ENCODE assay signal across 16 cellular contexts in the genomic region with DNA sequence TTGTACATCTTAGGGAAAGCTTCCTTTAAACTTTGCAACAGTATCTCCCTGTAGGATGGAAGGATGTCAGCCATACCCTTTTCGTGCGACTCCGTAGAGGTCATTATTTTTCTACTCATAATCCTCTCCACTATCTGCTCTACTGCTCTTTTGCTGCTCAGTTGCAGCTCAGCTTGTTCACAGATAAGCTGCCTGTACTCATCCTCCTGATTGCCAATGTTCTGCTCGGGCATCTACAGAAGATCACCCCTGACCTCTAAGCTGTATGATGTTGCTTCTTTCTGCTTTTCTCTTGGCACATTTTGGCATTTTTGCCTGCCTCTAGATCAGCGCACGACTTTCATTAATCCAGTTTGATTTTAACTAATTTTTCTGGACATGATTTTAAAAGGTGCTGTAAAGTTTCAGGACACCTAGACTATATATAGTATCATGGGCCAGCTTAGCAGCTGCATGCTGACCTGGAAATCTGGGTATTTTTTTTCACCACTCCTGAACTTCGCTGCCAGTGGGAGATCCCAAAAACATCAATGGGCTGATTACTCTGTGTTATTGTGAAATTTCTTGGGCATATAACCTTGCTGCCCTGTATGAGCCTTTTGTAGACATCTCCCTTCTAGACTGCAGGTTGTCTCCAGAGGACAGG.
DNase-seq lines count a peak whose midpoint lies in the region; ATAC-seq and TF ChIP-seq lines count a peak whose summit lies in the region.
"Had no signal": no experiment of that assay in that cellular context is flagged by ENCODE, and none has a peak within 500 bp of the region (broad histone marks: within the 10 kb centered on the region; RNA-seq: fewer than 3 reads in every experiment).

No MANE protein-coding gene starts in this region.

- ATAC-seq in Right ventricle myocardium superior (ENCODE audit: poor library complexity) (peak; percentile 38), left ventricle myocardium superior (no peak)
- ATAC-seq in stimulated activated memory B cell treated with anti-CD40 and anti-IgM and Interleukin-4, amounts not matched to agents 10 μg/mL and 1 μg/mL and 100 μg/mL, for 72 hours, result no peak

- no peaks in the 10 kb centered on the region for H3K27me3 ChIP-seq in WERI-Rb-1 (ENCODE audit: insufficient read depth, low read depth, severe bottlenecking)
- no peaks in the 10 kb centered on the region for H3K27me3 ChIP-seq in skeletal muscle tissue (ENCODE audit: control insufficient read depth in 3 of 3, insufficient read depth in 3 of 3, low read length in 3 of 3)
- no peaks in the 10 kb centered on the region for H3K27me3 ChIP-seq in PC-9 (ENCODE audit: insufficient read depth, low read depth)

- H3K9ac ChIP-seq in skeletal muscle tissue (ENCODE audit: low read depth in 1 of 3, low read length in 3 of 3), result no peak overlapping the region
- H3K9ac ChIP-seq: GM23248 had no signal

- no peak overlapping the region for H3K27ac ChIP-seq in WERI-Rb-1
- H3K27ac ChIP-seq in skeletal muscle tissue (ENCODE audit: low read depth, low read length), result peak overlapping the region; percentile 29
- no peak overlapping the region for H3K27ac ChIP-seq in PC-9
- H3K27ac ChIP-seq: 22Rv1, A549, C4-2B, GM23248, HL-60 had no signal

- no peaks in the 10 kb centered on the region for H3K79me2 ChIP-seq in PC-9 (ENCODE audit: low read depth)

- H3K36me3 Mint-ChIP-seq in neural crest cell (ENCODE audit: low read depth), result no peaks in the 10 kb centered on the region
- no peaks in the 10 kb centered on the region for H3K36me3 Mint-ChIP-seq in stimulated activated memory B cell treated with anti-CD40 and anti-IgM and Interleukin-4, amounts not matched to agents 10 μg/mL and 1 μg/mL and 100 μg/mL, for 72 hours

- DNase-seq in Right ventricle myocardium superior (no peak), left ventricle myocardium superior (no peak), WERI-Rb-1 (peak; percentile 15), neural crest cell (ENCODE audit: low read depth, low spot score) (no peak), PC-9 (no peak)
- DNase-seq: AML-193; Caco-2; CD4-positive, alpha-beta T cell; GM23248; HCEC 1CT had no signal

- no peaks in the 10 kb centered on the region for H3K27me3 Mint-ChIP-seq in neural crest cell (ENCODE audit: low read depth)
- H3K27me3 Mint-ChIP-seq in stimulated activated memory B cell treated with anti-CD40 and anti-IgM and Interleukin-4, amounts not matched to agents 10 μg/mL and 1 μg/mL and 100 μg/mL, for 72 hours, result no peaks in the 10 kb centered on the region
- H3K27me3 Mint-ChIP-seq: CD4-positive, alpha-beta T cell had no signal

- intact Hi-C loops in Right ventricle myocardium superior (cut with DNase I) (no loop called here), left ventricle myocardium superior (cut with micrococcal nuclease) (no loop called here), PC-9 (cut with micrococcal nuclease; ENCODE audit: unreplicated experiment) (no loop called here)

- POLR2A ChIA-PET in PC-9 (lab: Charles Lee; ENCODE audit: unreplicated experiment), result no interaction called here

- H4K20me1 ChIP-seq in PC-9 (ENCODE audit: insufficient read depth), result no peaks in the 10 kb centered on the region

- H3K4me1 ChIP-seq in skeletal muscle tissue (ENCODE audit: control insufficient read depth in 3 of 3, insufficient read depth in 3 of 3, low read length in 3 of 3), result peaks cover 16 to 28% (median 22%) of the 10 kb centered on the region in 3 donors
- no peaks in the 10 kb centered on the region for H3K4me1 ChIP-seq in PC-9 (replicated peaks; ENCODE audit: insufficient read depth)
- H3K4me1 ChIP-seq: A549 had no signal

- no peaks in the 10 kb centered on the region for H3K9me2 ChIP-seq in PC-9 (ENCODE audit: insufficient read depth)

- BruUV-seq in PC-9 (replicated peaks; lab: Mats Ljungman, UMichigan), result no TSS peak

- H3K36me3 ChIP-seq in WERI-Rb-1 (no peaks in the 10 kb centered on the region), skeletal muscle tissue (ENCODE audit: control insufficient read depth in 3 of 3, insufficient read depth in 3 of 3, low read length in 3 of 3) (no peaks in the 10 kb centered on the region), PC-9 (ENCODE audit: low read depth) (no peaks in the 10 kb centered on the region)

- no peak overlapping the region for H2AFZ ChIP-seq in PC-9
- H2AFZ ChIP-seq: GM23248 had no signal

- TF ChIP-seq CTCF in WERI-Rb-1 (IDR thresholded peaks at IDR 0.05; ENCODE audit: low read depth, low read length) (no peak), neural crest cell (conservative IDR thresholded peaks at IDR 0.05) (no peak), PC-9 (conservative IDR thresholded peaks at IDR 0.05) (no peak)

- no peak overlapping the region for H3K4me3 Mint-ChIP-seq in neural crest cell
- no peak overlapping the region for H3K4me3 Mint-ChIP-seq in stimulated activated memory B cell treated with anti-CD40 and anti-IgM and Interleukin-4, amounts not matched to agents 10 μg/mL and 1 μg/mL and 100 μg/mL, for 72 hours
- H3K4me3 Mint-ChIP-seq: CD4-positive, alpha-beta T cell had no signal

- no peaks in the 10 kb centered on the region for H3F3A ChIP-seq in PC-9 (ENCODE audit: insufficient read depth, low read depth)

- CTCF ChIA-PET in PC-9 (lab: Charles Lee), result no interaction called here

- H3K9me3 Mint-ChIP-seq in neural crest cell, result no peaks in the 10 kb centered on the region
- H3K9me3 Mint-ChIP-seq in stimulated activated memory B cell treated with anti-CD40 and anti-IgM and Interleukin-4, amounts not matched to agents 10 μg/mL and 1 μg/mL and 100 μg/mL, for 72 hours, result no peaks in the 10 kb centered on the region
- H3K9me3 Mint-ChIP-seq: CD4-positive, alpha-beta T cell had no signal

- peaks cover 27% of the 10 kb centered on the region for H3K4me1 Mint-ChIP-seq in neural crest cell
- H3K4me1 Mint-ChIP-seq in stimulated activated memory B cell treated with anti-CD40 and anti-IgM and Interleukin-4, amounts not matched to agents 10 μg/mL and 1 μg/mL and 100 μg/mL, for 72 hours, result peaks cover 9% of the 10 kb centered on the region

- H3K9me3 ChIP-seq in WERI-Rb-1 (ENCODE audit: severe bottlenecking) (no peaks in the 10 kb centered on the region), skeletal muscle tissue (ENCODE audit: control insufficient read depth in 3 of 3, low read length in 3 of 3) (no peaks in the 10 kb centered on the region), PC-9 (ENCODE audit: insufficient read depth, low read depth) (no peaks in the 10 kb centered on the region)
- H3K9me3 ChIP-seq: A549, Caco-2 had no signal

- peak overlapping the region; percentile 4 for H3K27ac Mint-ChIP-seq in neural crest cell (ENCODE audit: unreplicated experiment)
- H3K27ac Mint-ChIP-seq in stimulated activated memory B cell treated with anti-CD40 and anti-IgM and Interleukin-4, amounts not matched to agents 10 μg/mL and 1 μg/mL and 100 μg/mL, for 72 hours, result no peak overlapping the region
- H3K27ac Mint-ChIP-seq: CD4-positive, alpha-beta T cell had no signal

- no peak overlapping the region for H3K4me2 ChIP-seq in PC-9
- H3K4me2 ChIP-seq: A549 had no signal

- no peak overlapping the region for H3K4me3 ChIP-seq in WERI-Rb-1 (ENCODE audit: low read depth, low read length)
- H3K4me3 ChIP-seq in skeletal muscle tissue (ENCODE audit: low read length in 3 of 3), result no peak overlapping the region
- no peak overlapping the region for H3K4me3 ChIP-seq in PC-9
- H3K4me3 ChIP-seq: A549, GM23248 had no signal
